In genomic region chr5:73405691-73406090, GRCh38 we compare ENCODE assay signal across 26 cellular contexts. TPM values are rescaled to one million over a fixed set of nuclear protein-coding genes. Genes with fewer than 3 reads are reported as not detected.
DNase-seq lines count a peak whose midpoint lies in the region; ATAC-seq and TF ChIP-seq lines count a peak whose summit lies in the region.
"Had no signal": no experiment of that assay in that cellular context is flagged by ENCODE, and none has a peak within 500 bp of the region (broad histone marks: within the 10 kb centered on the region; RNA-seq: fewer than 3 reads in every experiment).

No MANE protein-coding gene starts in this region.

- no peak overlapping the region for H4K8ac ChIP-seq in mesenchymal stem cell (ENCODE audit: low read length)

- H3K27ac Mint-ChIP-seq in HFFc6: peak overlapping the region; percentile 23

- no peak overlapping the region for H2BK120ac ChIP-seq in mesenchymal stem cell (ENCODE audit: low read depth, low read length)

- H3K4me3 Mint-ChIP-seq in HFFc6: no peak overlapping the region
- H3K4me3 Mint-ChIP-seq: CD8-positive, alpha-beta memory T cell had no signal

- no peak overlapping the region for H3K4me3 ChIP-seq in AG09309 (ENCODE audit: control insufficient read depth, low read depth, low read length)
- H3K4me3 ChIP-seq in choroid plexus epithelial cell (ENCODE audit: low read depth, low read length): no peak overlapping the region
- H3K4me3 ChIP-seq in mesenchymal stem cell (ENCODE audit: insufficient read depth in 1 of 2, low read depth in 1 of 2, low read length in 2 of 2): no peak overlapping the region
- H3K4me3 ChIP-seq in right lobe of liver: no peak overlapping the region
- H3K4me3 ChIP-seq: K562, MG63 had no signal

- no peak overlapping the region for H3K14ac ChIP-seq in mesenchymal stem cell (ENCODE audit: low read length in 2 of 2)

- H3K9me3 ChIP-seq in mesenchymal stem cell (ENCODE audit: control insufficient read depth, low read length) (no peaks in the 10 kb centered on the region), right lobe of liver (no peaks in the 10 kb centered on the region)
- H3K9me3 ChIP-seq: MG63 had no signal

- no peak overlapping the region for H3K4me2 ChIP-seq in mesenchymal stem cell (ENCODE audit: low read length, poor library complexity, severe bottlenecking)

- no peak overlapping the region for H2AK5ac ChIP-seq in mesenchymal stem cell (ENCODE audit: low read length, severe bottlenecking)

- no peaks in the 10 kb centered on the region for H3K36me3 Mint-ChIP-seq in HFFc6 (ENCODE audit: low read depth)

- intact Hi-C loops in right lobe of liver (cut with DNase I): no loop called here

- H3K4me1 ChIP-seq in mesenchymal stem cell (ENCODE audit: control insufficient read depth, insufficient read depth, low read depth, low read length) (no peaks in the 10 kb centered on the region), right lobe of liver (no peaks in the 10 kb centered on the region)

- ATAC-seq in right lobe of liver: no peak
- ATAC-seq: K562, Panc1, SK-N-SH treated with all-trans-retinoic acid at 6 μM for 48 hours had no signal

- H3K27ac ChIP-seq in mesenchymal stem cell (ENCODE audit: low read length, poor library complexity, severe bottlenecking) (no peak overlapping the region), right lobe of liver (no peak overlapping the region)
- H3K27ac ChIP-seq: 22Rv1 had no signal

- H2BK15ac ChIP-seq in mesenchymal stem cell (ENCODE audit: low read depth, poor library complexity, severe bottlenecking): no peak overlapping the region

- H3K9ac ChIP-seq in mesenchymal stem cell (ENCODE audit: low read length): no peak overlapping the region

- H3K18ac ChIP-seq in mesenchymal stem cell (ENCODE audit: low read depth in 1 of 2, low read length in 2 of 2): no peak overlapping the region

- H2BK12ac ChIP-seq in mesenchymal stem cell (ENCODE audit: low read length in 2 of 2): no peak overlapping the region

- TF ChIP-seq POLR2A in right lobe of liver (IDR thresholded peaks at IDR 0.05): no peak

- H3K23ac ChIP-seq in mesenchymal stem cell (ENCODE audit: low read length in 2 of 2): no peak overlapping the region

- no peaks in the 10 kb centered on the region for H3K36me3 ChIP-seq in mesenchymal stem cell (ENCODE audit: control insufficient read depth in 1 of 2, insufficient read depth in 2 of 2, low read depth in 1 of 2, low read length in 2 of 2)
- H3K36me3 ChIP-seq in right lobe of liver: no peaks in the 10 kb centered on the region
- H3K36me3 ChIP-seq: MG63 had no signal

- H4K91ac ChIP-seq in mesenchymal stem cell (ENCODE audit: low read length): no peak overlapping the region

- H3K27me3 Mint-ChIP-seq in HFFc6 (ENCODE audit: insufficient read depth): peaks cover 3% of the 10 kb centered on the region; the same call in 1 of the 2 replicates

- peaks cover 36% of the 10 kb centered on the region for H3K4me1 Mint-ChIP-seq in HFFc6 (ENCODE audit: low read depth)

- no CpG with 5 or more reads among the region's 1 CpG for WGBS in mesenchymal stem cell
- 11% methylated on average over 1 of the region's 1 CpG for WGBS in right lobe of liver (ENCODE audit: insufficient coverage, low coverage, low lambda C conversion rate, missing lambda C conversion rate)

- H3K9me3 Mint-ChIP-seq in HFFc6: no peaks in the 10 kb centered on the region
- H3K9me3 Mint-ChIP-seq: CD8-positive, alpha-beta memory T cell had no signal

- H3K79me1 ChIP-seq in mesenchymal stem cell (replicated peaks; ENCODE audit: low read length, poor library complexity, severe bottlenecking): no peaks in the 10 kb centered on the region

- TF ChIP-seq CTCF in AG09309 (IDR thresholded peaks at IDR 0.05; ENCODE audit: control insufficient read depth, insufficient read depth, low read depth, low read length, missing control alignments): no peak
- TF ChIP-seq CTCF in HFFc6 (IDR thresholded peaks at IDR 0.05): no peak
- no peak for TF ChIP-seq CTCF in choroid plexus epithelial cell (conservative IDR thresholded peaks at IDR 0.05; ENCODE audit: low read depth, low read length)
- TF ChIP-seq CTCF in right lobe of liver (IDR thresholded peaks at IDR 0.05): no peak

- H2AFZ ChIP-seq in mesenchymal stem cell (ENCODE audit: low read depth, low read length): no peak overlapping the region

- no peak overlapping the region for H2BK5ac ChIP-seq in mesenchymal stem cell (ENCODE audit: low read depth, low read length, poor library complexity, severe bottlenecking)

- no peak overlapping the region for H3K4ac ChIP-seq in mesenchymal stem cell (ENCODE audit: low read depth in 1 of 2, low read length in 2 of 2)

- DNase-seq in AG09309 (ENCODE audit: low read depth): peak; percentile 34
- no peak for DNase-seq in HFFc6
- peak; percentile 43 for DNase-seq in choroid plexus epithelial cell (ENCODE audit: low read depth)
- DNase-seq in mesenchymal stem cell: peak; percentile 46
- DNase-seq in activated naive CD4-positive, alpha-beta T cell treated with anti-CD3 and anti-CD28 coated beads, Interleukin-2, amount 50 U/mL, for 16 hours: no peak
- no peak for DNase-seq in NCI-H1694 treated with DMSO at 0.1 percent for 48 hours (lab: John Stamatoyannopoulos, UW)
- DNase-seq in right lobe of liver: no peak
- DNase-seq in activated CD4-positive, CD25-positive, alpha-beta regulatory T cell treated with anti-CD3 and anti-CD28 coated beads, Interleukin-2, amount 50 U/mL, for 72 hours: no peak
- DNase-seq: ACHN; AML-193; C1 segment of cervical spinal cord; Calu3; CD8-positive, alpha-beta memory T cell; H7; MG63; NCI-H1092; NCI-H1436; NCI-H1930; NCI-H2171; NCI-H524; NCI-H774; NK-92 treated with Interleukin-12 subunit alpha and Interleukin-12 subunit beta, amount 100 ng/mL, for 24 hours had no signal

- H3K27me3 ChIP-seq in mesenchymal stem cell (ENCODE audit: control insufficient read depth in 1 of 2, insufficient read depth in 1 of 2, low read length in 2 of 2) (peaks cover 0 to 10% of the 10 kb centered on the region in 2 experiments), right lobe of liver (no peaks in the 10 kb centered on the region)
- H3K27me3 ChIP-seq: MG63 had no signal

RNA-seq across cellular contexts. Expression of gene FOXD1, which starts 42.9 kb away (rescaled TPM):
- 10 to 100 TPM; 40.0 to 50.0 (median 45.4) TPM for total RNA-seq in HFFc6 (2021; fragmentation: NEBNext Ultra II Directional; extraction: Animal tissue kit (Norgen Biotek cat#: 25700))
- 5.7 TPM for polyA plus RNA-seq in mesenchymal stem cell (2013, experiment 1 of 2)
- polyA plus RNA-seq in mesenchymal stem cell (2013, experiment 2 of 2): 5.4 TPM
- total RNA-seq in right lobe of liver: not detected
- polyA plus RNA-seq: CD8-positive, alpha-beta memory T cell had no signal

Comparison
In these comparisons a context has a peak if more than half of its experiments do, and no peak if none do; other contexts are left out.
1. DNase-seq: peak in AG09309 (single experiment), choroid plexus epithelial cell (single experiment) and mesenchymal stem cell (single experiment); none in HFFc6 (single experiment), activated naive CD4-positive, alpha-beta T cell treated with anti-CD3 and anti-CD28 coated beads, Interleukin-2, amount 50 U/mL, for 16 hours (single experiment), NCI-H1694 treated with DMSO at 0.1 percent for 48 hours (single experiment), right lobe of liver (0 of 3) and activated CD4-positive, CD25-positive, alpha-beta regulatory T cell treated with anti-CD3 and anti-CD28 coated beads, Interleukin-2, amount 50 U/mL, for 72 hours (single experiment).
2. RNA of gene FOXD1, which starts 42.9 kb away (total RNA-seq): 40.0 to 50.0 TPM in HFFc6; not detected in right lobe of liver; every median in the first group is over 10 times any median in the second.